Comparison of ENCODE assay signal across 8 cellular contexts in the genomic region with DNA sequence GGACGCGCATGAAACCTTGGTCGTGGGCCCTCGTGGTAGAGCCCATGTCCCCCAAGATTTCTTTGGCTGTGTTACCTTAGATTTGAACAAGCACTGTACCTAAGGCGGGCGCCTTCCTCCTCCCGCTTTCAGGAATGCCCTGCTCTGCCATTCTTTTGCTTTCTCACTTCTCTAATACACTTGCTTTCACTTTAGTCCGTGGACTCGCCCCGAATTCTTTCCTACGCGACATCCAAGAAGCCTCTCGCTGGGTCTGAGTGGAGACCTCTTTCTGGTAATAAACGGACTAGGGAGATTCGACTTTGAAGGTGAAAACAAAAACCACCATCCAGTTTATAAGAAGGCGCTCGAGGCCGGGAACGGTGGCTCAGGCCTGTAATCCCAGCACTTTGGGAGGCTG. TPM values are rescaled to one million over a fixed set of nuclear protein-coding genes. Genes with fewer than 3 reads are reported as not detected.
DNase-seq lines count a peak whose midpoint lies in the region; ATAC-seq and TF ChIP-seq lines count a peak whose summit lies in the region.

No MANE protein-coding gene starts in this region.

- H3K4me3 Mint-ChIP-seq in CD4-positive, alpha-beta memory T cell: peak overlapping the region; percentile 91 to 98 (median 94)
- peak overlapping the region; percentile 98 for H3K4me3 Mint-ChIP-seq in neural crest cell

- peak overlapping the region in 1 of 2 donors; percentile 64 for H3K4me3 ChIP-seq in CD4-positive, alpha-beta memory T cell (ENCODE audit: low read length in 2 of 2)
- H3K4me3 ChIP-seq in MG63 (peak overlapping the region; percentile 88), colonic mucosa (peak overlapping the region; percentile 90)

- TF ChIP-seq CTCF in colonic mucosa (IDR thresholded peaks at IDR 0.05) (no peak), neural crest cell (conservative IDR thresholded peaks at IDR 0.05) (no peak)

- H3K9ac ChIP-seq in colonic mucosa (ENCODE audit: low read depth in 2 of 2, low read length in 2 of 2): peak overlapping the region; percentile 51 to 92

- peaks cover 37 to 67% (median 49%) of the 10 kb centered on the region in 4 donors for H3K4me1 Mint-ChIP-seq in CD4-positive, alpha-beta memory T cell
- H3K4me1 Mint-ChIP-seq in neural crest cell: peaks cover 50% of the 10 kb centered on the region

- no peak for DNase-seq in CD4-positive, alpha-beta memory T cell
- DNase-seq in MG63 (no peak), colonic mucosa (peak; percentile 22), neural crest cell (ENCODE audit: low read depth, low spot score) (no peak), hippocampal formation (lab: John Stamatoyannopoulos, UW) (no peak), NCI-H1417 (lab: John Stamatoyannopoulos, UW) (no peak), NCI-H2107 treated with DMSO at 0.1 percent for 48 hours (lab: John Stamatoyannopoulos, UW; ENCODE audit: unreplicated experiment) (no peak)

- H3K27me3 Mint-ChIP-seq in CD4-positive, alpha-beta memory T cell: no peaks in the 10 kb centered on the region
- H3K27me3 Mint-ChIP-seq in neural crest cell (ENCODE audit: low read depth): no peaks in the 10 kb centered on the region

- H3K4me1 ChIP-seq in CD4-positive, alpha-beta memory T cell (ENCODE audit: insufficient read depth, low read length): peaks cover 64% of the 10 kb centered on the region
- H3K4me1 ChIP-seq in colonic mucosa: peaks cover 29% of the 10 kb centered on the region

- peak overlapping the region; percentile 88 for H3K27ac ChIP-seq in CD4-positive, alpha-beta memory T cell (ENCODE audit: low read depth, low read length)
- no peak overlapping the region for H3K27ac ChIP-seq in colonic mucosa

- H3K27ac Mint-ChIP-seq in CD4-positive, alpha-beta memory T cell: peak overlapping the region; percentile 53 to 94 (median 91)
- no peak overlapping the region for H3K27ac Mint-ChIP-seq in neural crest cell (ENCODE audit: unreplicated experiment)

- H3K36me3 Mint-ChIP-seq in CD4-positive, alpha-beta memory T cell: peaks cover 0 to 35% of the 10 kb centered on the region in 2 donors
- peaks cover 2% of the 10 kb centered on the region for H3K36me3 Mint-ChIP-seq in neural crest cell (ENCODE audit: low read depth)

- peaks cover 0 to 2% (median 0%) of the 10 kb centered on the region in 8 donors for H3K9me3 Mint-ChIP-seq in CD4-positive, alpha-beta memory T cell
- H3K9me3 Mint-ChIP-seq in neural crest cell: no peaks in the 10 kb centered on the region

- CTCF ChIA-PET in CD4-positive, alpha-beta memory T cell (lab: Charles Lee; ENCODE audit: partially characterized antibody): no interaction called here

- no peaks in the 10 kb centered on the region for H3K27me3 ChIP-seq in CD4-positive, alpha-beta memory T cell (ENCODE audit: insufficient read depth, low read length)
- H3K27me3 ChIP-seq in MG63: no peaks in the 10 kb centered on the region
- H3K27me3 ChIP-seq in colonic mucosa: no peaks in the 10 kb centered on the region

- no peak for ATAC-seq in GM18861 (IDR thresholded peaks at IDR 0.05; ENCODE audit: unreplicated experiment)

- peaks cover 5% of the 10 kb centered on the region for H3K36me3 ChIP-seq in CD4-positive, alpha-beta memory T cell (ENCODE audit: insufficient read depth, low read length)
- H3K36me3 ChIP-seq in MG63: peaks cover 39% of the 10 kb centered on the region
- H3K36me3 ChIP-seq in colonic mucosa: no peaks in the 10 kb centered on the region

- H3K9me3 ChIP-seq in CD4-positive, alpha-beta memory T cell (ENCODE audit: control insufficient read depth in 1 of 2, low read length in 2 of 2): no peaks in the 10 kb centered on the region
- H3K9me3 ChIP-seq in MG63 (no peaks in the 10 kb centered on the region), colonic mucosa (no peaks in the 10 kb centered on the region)

- intact Hi-C loops in CD4-positive, alpha-beta memory T cell (cut with micrococcal nuclease): loop anchor here (5.0 to 10.0 kb wide), 4 partner anchors 85 to 665 kb away; a partner anchor contains a TSS
- intact Hi-C loops in colonic mucosa (cut with DNase I): loop anchor here (5.0 kb wide), 1 partner anchor 85 kb away; no protein-coding TSS in a partner anchor

- POLR2A ChIA-PET in CD4-positive, alpha-beta memory T cell (lab: Charles Lee; ENCODE audit: partially characterized antibody): interaction anchor here (0.7 to 4.3 kb wide), 4 partner anchors 9 to 17 kb away, joined by 3 to 71 read pairs (median 8); no protein-coding TSS in a partner anchor

RNA-seq across cellular contexts. Expression of a gene that starts 1.2 kb away (rescaled TPM):
- total RNA-seq in CD4-positive, alpha-beta memory T cell: 100 to 1,000 TPM; 142 to 158 TPM
- 10 to 100 TPM; 40.1 to 63.3 TPM for polyA plus RNA-seq in CD4-positive, alpha-beta memory T cell
- 32.6 and 33.7 TPM in 2 replicates for total RNA-seq in MG63 (2014; rRNA removed; shearing (Covaris generic); ENCODE audit: low replicate concordance)
- 100 to 1,000 TPM in 1 of 2 donors, 10 to 100 TPM in 1; 71.9 to 111 TPM for total RNA-seq in colonic mucosa
- 115 and 128 TPM in 2 replicates for total RNA-seq in neural crest cell
